ENCODE assay signal across 8 cellular contexts in the genomic region with DNA sequence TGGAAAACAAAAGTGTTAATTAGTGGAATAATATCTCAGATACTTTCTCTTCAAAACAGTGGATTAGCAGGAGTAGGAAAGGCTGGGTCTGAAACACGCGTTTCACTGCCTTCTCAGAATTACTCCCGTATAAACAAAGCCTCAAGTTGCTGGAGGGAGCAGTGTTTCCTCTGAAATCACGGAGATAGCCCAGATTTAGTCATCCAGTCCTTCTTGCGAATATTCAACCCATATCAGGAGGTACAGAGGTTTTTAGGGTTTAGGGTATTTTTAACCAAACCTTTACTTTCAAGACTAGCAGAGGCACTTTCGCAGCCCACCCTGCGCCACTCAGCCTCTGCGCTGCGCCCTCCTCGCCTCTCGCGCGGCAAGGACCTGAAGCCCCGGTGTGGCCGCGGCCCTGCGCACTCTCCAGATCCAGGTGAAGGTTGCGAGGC. TPM values are rescaled to one million over a fixed set of nuclear protein-coding genes. Genes with fewer than 3 reads are reported as not detected.
DNase-seq lines count a peak whose midpoint lies in the region; ATAC-seq and TF ChIP-seq lines count a peak whose summit lies in the region.

No MANE protein-coding gene starts in this region.

- peak overlapping the region; percentile 95 for H3K4me3 ChIP-seq in BLaER1
- H3K4me3 ChIP-seq in GM23338, result peak overlapping the region; percentile 90
- peak overlapping the region; percentile 64 to 79 for H3K4me3 ChIP-seq in Panc1 (ENCODE audit: low read depth in 2 of 2, low read length in 2 of 2)
- peak overlapping the region; percentile 66 for H3K4me3 ChIP-seq in ectodermal cell (ENCODE audit: insufficient read depth, low read depth, low read length)
- H3K4me3 ChIP-seq in mesendoderm (ENCODE audit: low read length), result peak overlapping the region; percentile 22
- H3K4me3 ChIP-seq in tibial nerve, result peak overlapping the region; percentile 60 to 92 (median 87)

- peak overlapping the region; percentile 52 for H3K56ac ChIP-seq in mesendoderm (ENCODE audit: low read length)

- H3K4ac ChIP-seq in mesendoderm (ENCODE audit: low read depth, low read length), result no peak overlapping the region

- H3K4me1 ChIP-seq in BLaER1 (peaks cover 26% of the 10 kb centered on the region), GM23338 (ENCODE audit: insufficient read depth) (peaks cover 22% of the 10 kb centered on the region), Panc1 (ENCODE audit: control insufficient read depth, insufficient read depth, low read length) (peaks cover 13% of the 10 kb centered on the region), ectodermal cell (ENCODE audit: control insufficient read depth, insufficient read depth, low read length) (peaks cover 11% of the 10 kb centered on the region), mesendoderm (ENCODE audit: control insufficient read depth, low read depth, low read length) (peaks cover 4% of the 10 kb centered on the region), tibial nerve (peaks cover 0 to 32% (median 10%) of the 10 kb centered on the region in 4 donors)

- TF ChIP-seq CTCF in GM23338 (conservative IDR thresholded peaks at IDR 0.05; ENCODE audit: low read depth in 2 of 2) (no peak), Panc1 (IDR thresholded peaks at IDR 0.05) (no peak), tibial nerve (IDR thresholded peaks at IDR 0.05) (no peak)

- peak overlapping the region; percentile 92 for H2AFZ ChIP-seq in GM23338

- H3K4me3 Mint-ChIP-seq in GM23338, result peak overlapping the region; percentile 79

- peaks cover 1% of the 10 kb centered on the region for H3K79me1 ChIP-seq in mesendoderm (ENCODE audit: low read length)

- H4K5ac ChIP-seq in mesendoderm (ENCODE audit: low read length), result no peak overlapping the region

- in situ Hi-C loops in Panc1 (cut with HindIII; ENCODE audit: low pct_unique_long_range_greater_than_20kb, low sequenced_read_pairs), result no loop called here

- H3K4me1 Mint-ChIP-seq in GM23338, result peaks cover 17% of the 10 kb centered on the region; the same call in 2 of the 3 replicates

- no peak overlapping the region for H2BK15ac ChIP-seq in mesendoderm (replicated peaks; ENCODE audit: low read depth)

- no peaks in the 10 kb centered on the region for H3K9me3 ChIP-seq in BLaER1
- H3K9me3 ChIP-seq in Panc1 (ENCODE audit: control insufficient read depth, insufficient read depth, low read depth, low read length), result no peaks in the 10 kb centered on the region
- H3K9me3 ChIP-seq in ectodermal cell (ENCODE audit: control insufficient read depth, low read length), result no peaks in the 10 kb centered on the region
- no peaks in the 10 kb centered on the region for H3K9me3 ChIP-seq in tibial nerve

- H2AK5ac ChIP-seq in mesendoderm (ENCODE audit: low read length), result no peak overlapping the region

- peaks cover 34% of the 10 kb centered on the region for H3K27me3 Mint-ChIP-seq in GM23338 (ENCODE audit: insufficient read depth, low read depth, poor library complexity)

- ATAC-seq in GM23338 (no peak), Panc1 (no peak), HG03095 (IDR thresholded peaks at IDR 0.05; ENCODE audit: unreplicated experiment) (no peak)

- H3K23ac ChIP-seq in mesendoderm (ENCODE audit: low read length), result no peak overlapping the region

- H3K27me3 ChIP-seq in BLaER1 (peaks cover 13% of the 10 kb centered on the region; the same call in 1 of the 2 replicates), GM23338 (ENCODE audit: insufficient read depth) (peaks cover 40% of the 10 kb centered on the region), Panc1 (ENCODE audit: control insufficient read depth, insufficient read depth, low read length) (no peaks in the 10 kb centered on the region), ectodermal cell (ENCODE audit: control insufficient read depth, insufficient read depth, low read length, poor library complexity, severe bottlenecking) (peaks cover 62% of the 10 kb centered on the region), mesendoderm (ENCODE audit: insufficient read depth, low read length, poor library complexity) (no peaks in the 10 kb centered on the region), tibial nerve (no peaks in the 10 kb centered on the region)

- H3K79me2 ChIP-seq in GM23338 (replicated peaks; ENCODE audit: insufficient read depth) (peaks cover under 1% of the 10 kb centered on the region), mesendoderm (ENCODE audit: control insufficient read depth, insufficient read depth, low read length) (peaks cover 8% of the 10 kb centered on the region)

- POLR2A ChIA-PET in Panc1 (lab: Charles Lee), result interaction anchor here (0.6 to 1.0 kb wide), 2 partner anchors 86 to 266 kb away, joined by 3 to 5 read pairs; no protein-coding TSS in a partner anchor

- H3K9me2 ChIP-seq in GM23338 (ENCODE audit: insufficient read depth), result no peaks in the 10 kb centered on the region

- H3K9ac ChIP-seq in BLaER1 (peak overlapping the region; percentile 89), mesendoderm (ENCODE audit: low read length) (peak overlapping the region; percentile 72)

- no peak overlapping the region for H2BK120ac ChIP-seq in mesendoderm (ENCODE audit: low read depth, low read length)

- H3K4me2 ChIP-seq in BLaER1 (peak overlapping the region; percentile 98), GM23338 (peak overlapping the region; percentile 85), mesendoderm (ENCODE audit: low read length) (peak overlapping the region; percentile 81)

- no peak overlapping the region for H2BK5ac ChIP-seq in mesendoderm (ENCODE audit: low read length)

- H3K18ac ChIP-seq in mesendoderm (ENCODE audit: low read length), result no peak overlapping the region

- H3F3A ChIP-seq in GM23338 (replicated peaks; ENCODE audit: low read depth), result no peaks in the 10 kb centered on the region

- no peak overlapping the region for H4K8ac ChIP-seq in mesendoderm (ENCODE audit: low read depth, low read length)

- H4K20me1 ChIP-seq in BLaER1 (peaks cover 12% of the 10 kb centered on the region), GM23338 (replicated peaks; ENCODE audit: insufficient read depth) (no peaks in the 10 kb centered on the region)

- no peaks in the 10 kb centered on the region for H3K9me3 Mint-ChIP-seq in GM23338

- TF ChIP-seq EP300 in tibial nerve (IDR thresholded peaks at IDR 0.05), result peak in 1 of 2 donors; percentile 63

- no peak overlapping the region for H3K27ac ChIP-seq in BLaER1
- no peak overlapping the region for H3K27ac ChIP-seq in GM23338 (ENCODE audit: low read depth)
- H3K27ac ChIP-seq in Panc1 (ENCODE audit: low read length), result no peak overlapping the region; the same call in 1 of the 2 replicates
- H3K27ac ChIP-seq in ectodermal cell (ENCODE audit: insufficient read depth, low read depth, low read length, poor library complexity, severe bottlenecking), result no peak overlapping the region
- H3K27ac ChIP-seq in mesendoderm (ENCODE audit: low read depth, low read length), result no peak overlapping the region
- peak overlapping the region; percentile 98 to 100 (median 100) for H3K27ac ChIP-seq in tibial nerve

- BruUV-seq in Panc1 (replicated peaks; lab: Mats Ljungman, UMichigan), result no TSS peak

- DNase-seq in GM23338 (ENCODE audit: low spot score), result no peak
- DNase-seq in Panc1 (ENCODE audit: low read depth, low spot score), result no peak
- no peak for DNase-seq in mesendoderm
- peak in 1 of 2 donors; percentile 57 for DNase-seq in tibial nerve (ENCODE audit: low spot score in 2 of 2)
- no peak for DNase-seq in stimulated activated CD4-positive, alpha-beta T cell treated with anti-CD3 and anti-CD28 coated beads, Interleukin-1b, Interleukin-23, amount 100 ng/mL, for 48 hours

- TF ChIP-seq POLR2A in tibial nerve (IDR thresholded peaks at IDR 0.05), result no peak

- no peaks in the 10 kb centered on the region for H3K36me3 ChIP-seq in BLaER1
- no peaks in the 10 kb centered on the region for H3K36me3 ChIP-seq in GM23338 (ENCODE audit: insufficient read depth)
- H3K36me3 ChIP-seq in Panc1 (ENCODE audit: control insufficient read depth, insufficient read depth, low read length), result no peaks in the 10 kb centered on the region
- no peaks in the 10 kb centered on the region for H3K36me3 ChIP-seq in ectodermal cell (ENCODE audit: control insufficient read depth, insufficient read depth, low read length)
- H3K36me3 ChIP-seq in mesendoderm (ENCODE audit: control insufficient read depth, insufficient read depth, low read length), result no peaks in the 10 kb centered on the region
- no peaks in the 10 kb centered on the region for H3K36me3 ChIP-seq in tibial nerve

- WGBS in ectodermal cell, 2 experiments, result 0 to 1% methylated on average over 17 to 18 of the region's 18 CpGs
- WGBS in mesendoderm (ENCODE audit: extremely low coverage, insufficient coverage, low lambda C conversion rate), result no CpG with 5 or more reads among the region's 18 CpGs
- WGBS in tibial nerve, 2 donors, result 0 to 4% methylated on average over 18 of the region's 18 CpGs

- no peaks in the 10 kb centered on the region for H3K36me3 Mint-ChIP-seq in GM23338 (ENCODE audit: low read depth)

- H3K27ac Mint-ChIP-seq in GM23338, result no peak overlapping the region

- CTCF ChIA-PET in Panc1 (lab: Charles Lee), result interaction anchor here (1.4 to 1.7 kb wide), 2 partner anchors 209 to 241 kb away, joined by 8 to 17 read pairs; no protein-coding TSS in a partner anchor

- intact Hi-C loops in Panc1 (cut with micrococcal nuclease; ENCODE audit: unreplicated experiment), result loop anchor here (1.0 to 10.0 kb wide), 4 partner anchors 72 to 330 kb away; no protein-coding TSS in a partner anchor

TF ChIP-seq in GM23338, 12 proteins besides CTCF, POLR2A, EP300 and RAD21 (continues in another document):
- no peak for TF ChIP-seq JUNB (IDR thresholded peaks at IDR 0.05; ENCODE audit: unreplicated experiment)

RNA-seq across cellular contexts. Expression of gene SAMD4A, which starts 2.1 kb away (rescaled TPM):
- 5.2 and 6.9 TPM in 2 replicates for total RNA-seq in GM23338 (2014; rRNA removed; shearing (Covaris generic))
- polyA plus RNA-seq in GM23338 (2016; fragmentation: Nextera tagmentation; extraction: Ambion mirVana), result 1.1 and 1.6 TPM in 2 replicates
- 15.2 TPM for total RNA-seq in Panc1 (2021; ENCODE audit: unreplicated experiment)
- polyA plus RNA-seq in Panc1 (2012; ENCODE audit: insufficient read length), result 9.0 TPM
- polyA plus RNA-seq in ectodermal cell (2013, experiment 1 of 4), result 10.5 TPM
- 6.6 TPM for polyA plus RNA-seq in ectodermal cell (2013, experiment 2 of 4)
- 5.3 TPM for polyA plus RNA-seq in ectodermal cell (2013, experiment 3 of 4)
- 5.3 TPM for polyA plus RNA-seq in ectodermal cell (2013, experiment 4 of 4)
- 20.2 TPM for polyA plus RNA-seq in mesendoderm (2013, experiment 1 of 2)
- polyA plus RNA-seq in mesendoderm (2013, experiment 2 of 2), result 20.1 TPM
- total RNA-seq in tibial nerve, result 10 to 100 TPM; 39.8 to 53.3 (median 48.0) TPM

RNA-seq across cellular contexts. Expression of gene CGRRF1, which starts 55.1 kb away (rescaled TPM):
- 18.8 and 20.7 TPM in 2 replicates for total RNA-seq in GM23338 (2014; rRNA removed; shearing (Covaris generic))
- polyA plus RNA-seq in GM23338 (2016; fragmentation: Nextera tagmentation; extraction: Ambion mirVana), result 23.0 and 28.3 TPM in 2 replicates
- total RNA-seq in Panc1 (2021; ENCODE audit: unreplicated experiment) (14.1 TPM), tibial nerve (10 to 100 TPM; 16.5 to 28.8 (median 21.2) TPM)
- 10.5 TPM for polyA plus RNA-seq in Panc1 (2012; ENCODE audit: insufficient read length)
- 16.9 TPM for polyA plus RNA-seq in ectodermal cell (2013, experiment 1 of 4)
- polyA plus RNA-seq in ectodermal cell (2013, experiment 2 of 4), result 28.7 TPM
- polyA plus RNA-seq in ectodermal cell (2013, experiment 3 of 4), result 21.1 TPM
- polyA plus RNA-seq in ectodermal cell (2013, experiment 4 of 4), result 25.9 TPM
- polyA plus RNA-seq in mesendoderm (2013, experiment 1 of 2), result 16.5 TPM
- polyA plus RNA-seq in mesendoderm (2013, experiment 2 of 2), result 16.1 TPM

Comparison
In these comparisons a context has a peak if more than half of its experiments do, and no peak if none do; other contexts are left out.
1. H3K27ac ChIP-seq: peak in tibial nerve (4 of 4); none in BLaER1 (single experiment), GM23338 (single experiment), Panc1 (single experiment), ectodermal cell (single experiment) and mesendoderm (single experiment).
2. H3K4me3 ChIP-seq: peak in every context shown above with its lines; median percentile 95 in BLaER1; 90 in GM23338; 87 in tibial nerve; 72 in Panc1; 66 in ectodermal cell; 22 in mesendoderm.
3. Peak in every context shown above with its lines, with median percentiles within 50 percentile points of each other: H3K4me2 ChIP-seq.